Comparison of ENCODE assay signal across 14 cellular contexts in the genomic region with DNA sequence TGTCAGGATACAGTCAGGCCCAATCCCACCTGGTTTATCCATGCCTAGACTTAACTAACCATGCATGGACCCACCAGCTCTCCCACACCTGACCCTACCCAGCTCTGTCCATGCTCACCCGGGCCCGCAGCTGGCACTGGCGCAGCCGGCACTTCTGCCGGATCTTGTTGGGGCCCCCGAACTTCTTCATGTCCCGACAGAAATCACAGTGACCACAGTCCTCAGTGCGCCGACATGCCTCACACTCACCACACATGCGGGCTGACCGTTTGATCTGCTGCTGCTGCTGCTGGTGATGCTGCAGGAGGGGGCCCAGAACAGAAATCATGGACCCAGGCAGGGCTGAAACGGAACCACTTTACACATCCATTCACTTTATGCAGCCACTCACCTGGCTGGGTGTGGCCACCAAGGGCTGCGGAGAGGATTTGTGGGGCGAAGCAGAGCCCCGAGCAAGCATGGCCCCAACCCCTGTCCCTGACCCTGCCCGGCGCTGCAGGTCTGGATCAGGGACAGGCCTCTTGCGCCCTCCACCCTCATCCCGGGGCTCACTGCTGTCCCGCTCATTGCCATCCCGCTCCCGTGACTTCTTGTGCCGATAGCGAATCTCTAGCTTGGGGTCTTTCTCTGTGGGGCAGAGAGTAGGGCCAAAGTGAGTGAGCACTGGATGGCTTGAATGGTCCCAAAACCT. TPM values are rescaled to one million over a fixed set of nuclear protein-coding genes. Genes with fewer than 3 reads are reported as not detected.
DNase-seq lines count a peak whose midpoint lies in the region; ATAC-seq and TF ChIP-seq lines count a peak whose summit lies in the region.
"Had no signal": no experiment of that assay in that cellular context is flagged by ENCODE, and none has a peak within 500 bp of the region (broad histone marks: within the 10 kb centered on the region; RNA-seq: fewer than 3 reads in every experiment).

No MANE protein-coding gene starts in this region.

- H3K4me1 Mint-ChIP-seq in activated naive CD8-positive, alpha-beta T cell (ENCODE audit: low read depth) = peaks cover 29% of the 10 kb centered on the region
- peaks cover 22% of the 10 kb centered on the region for H3K4me1 Mint-ChIP-seq in mesothelial cell of epicardium

- no peak for ATAC-seq in HCT116
- no peak for ATAC-seq in GM19035 (IDR thresholded peaks at IDR 0.05; ENCODE audit: unreplicated experiment)

- no peak overlapping the region for H2AFZ ChIP-seq in HCT116 (ENCODE audit: low read depth, low read length, poor library complexity, severe bottlenecking)

- H3K9me3 ChIP-seq in BLaER1 = no peaks in the 10 kb centered on the region
- no peaks in the 10 kb centered on the region for H3K9me3 ChIP-seq in HCT116 (ENCODE audit: control insufficient read depth in 1 of 2, insufficient read depth in 1 of 2, low read depth in 1 of 2, low read length in 2 of 2)
- H3K9me3 ChIP-seq: prostate gland had no signal

- peak overlapping the region; percentile 97 for H3K27ac Mint-ChIP-seq in activated naive CD8-positive, alpha-beta T cell
- H3K27ac Mint-ChIP-seq in mesothelial cell of epicardium = no peak overlapping the region

- peak overlapping the region; percentile 96; the same call in 1 of the 2 replicates for H3K4me3 ChIP-seq in BLaER1
- H3K4me3 ChIP-seq in HCT116 (replicated peaks in 1 of 2; ENCODE audit: low read depth in 1 of 2, low read length in 2 of 2) = peak overlapping the region; percentile 83 to 97
- peak overlapping the region in 19 of 59 donors; percentile 63 to 92 (median 86) for H3K4me3 ChIP-seq in dorsolateral prefrontal cortex

- H3K9me2 ChIP-seq in HCT116 (ENCODE audit: insufficient read depth) = no peaks in the 10 kb centered on the region

- H3K27ac ChIP-seq in BLaER1 = no peak overlapping the region
- H3K27ac ChIP-seq in HCT116 (ENCODE audit: low read depth, low read length) = peak overlapping the region; percentile 33; the same call in 1 of the 2 replicates
- H3K27ac ChIP-seq in dorsolateral prefrontal cortex = peak overlapping the region in 2 of 59 donors; percentile 91 to 93
- H3K27ac ChIP-seq: SK-N-MC had no signal

- TF ChIP-seq RAD21 in HCT116 (IDR thresholded peaks at IDR 0.05; ENCODE audit: low read depth) = no peak

- no peaks in the 10 kb centered on the region for H3K27me3 Mint-ChIP-seq in activated naive CD8-positive, alpha-beta T cell
- no peaks in the 10 kb centered on the region for H3K27me3 Mint-ChIP-seq in mesothelial cell of epicardium (ENCODE audit: low read depth)

- H3K9ac ChIP-seq in BLaER1 (no peak overlapping the region), HCT116 (ENCODE audit: low read length) (peak overlapping the region; percentile 89; the same call in 1 of the 2 replicates)

- BruUV-seq in HCT116 (replicated peaks; lab: Mats Ljungman, UMichigan) = TSS peak; percentile 31

- POLR2A ChIA-PET in HCT116 (lab: Charles Lee) = no interaction called here

- H3K36me3 ChIP-seq in BLaER1 (peaks cover 44% of the 10 kb centered on the region), HCT116 (ENCODE audit: control insufficient read depth in 1 of 2, insufficient read depth in 2 of 2, low read length in 2 of 2) (peaks cover 4 to 34% of the 10 kb centered on the region in 2 experiments; a peak in 3 of 4 replicates)

- H3K79me2 ChIP-seq in HCT116 (ENCODE audit: insufficient read depth, low read length) = peaks cover 27% of the 10 kb centered on the region

- H3K4me2 ChIP-seq in BLaER1 (peak overlapping the region; percentile 93), HCT116 (ENCODE audit: low read length) (peak overlapping the region; percentile 89)

- TF ChIP-seq CTCF in HCT116 (IDR thresholded peaks at IDR 0.05 in 2 of 3, conservative IDR thresholded peaks at IDR 0.05 in 1 of 3; ENCODE audit: borderline replicate concordance in 1 of 3, insufficient read depth in 1 of 3, low read depth in 2 of 3, low read length in 2 of 3) = no peak
- no peak for TF ChIP-seq CTCF in mesothelial cell of epicardium (IDR thresholded peaks at IDR 0.05; ENCODE audit: unreplicated experiment)
- no peak for TF ChIP-seq CTCF in dorsolateral prefrontal cortex (IDR thresholded peaks at IDR 0.05 in 54 of 56, conservative IDR thresholded peaks at IDR 0.05 in 2 of 56; ENCODE audit: low read depth in 1 of 56, partially characterized antibody in 56 of 56)

- RAD21 ChIA-PET in HCT116 (lab: Charles Lee; ENCODE audit: low non-redundant PET in 1 of 2, low total read pairs in 2 of 2, uncharacterized antibody in 2 of 2, unreplicated experiment in 2 of 2) = no interaction called here

- H3K4me3 Mint-ChIP-seq in activated naive CD8-positive, alpha-beta T cell = peak overlapping the region; percentile 99
- H3K4me3 Mint-ChIP-seq in mesothelial cell of epicardium = peak overlapping the region; percentile 96

- H3K4me1 ChIP-seq in BLaER1 (peaks cover 22% of the 10 kb centered on the region), HCT116 (ENCODE audit: control insufficient read depth in 1 of 2, insufficient read depth in 2 of 2, low read length in 2 of 2) (peaks cover 5 to 31% of the 10 kb centered on the region in 2 experiments; a peak in 3 of 4 replicates)

- H3K27me3 ChIP-seq in BLaER1 (no peaks in the 10 kb centered on the region), HCT116 (ENCODE audit: insufficient read depth, low read length) (no peaks in the 10 kb centered on the region), dorsolateral prefrontal cortex (no peaks in the 10 kb centered on the region)

- H3K9me3 Mint-ChIP-seq in activated naive CD8-positive, alpha-beta T cell (ENCODE audit: low read depth) = no peaks in the 10 kb centered on the region
- no peaks in the 10 kb centered on the region for H3K9me3 Mint-ChIP-seq in mesothelial cell of epicardium

- intact Hi-C loops in HCT116 (cut with micrococcal nuclease) = loop anchor here (2.0 to 10.0 kb wide), 4 partner anchors 45 to 791 kb away; a partner anchor contains a TSS
- intact Hi-C loops in dorsolateral prefrontal cortex (cut with DNase I) = loop anchor here (5.0 to 10.0 kb wide), 5 partner anchors 72 to 909 kb away; a partner anchor contains a TSS

- no peak for DNase-seq in HCT116 (ENCODE audit: low read depth, low spot score)
- DNase-seq in mesothelial cell of epicardium (ENCODE audit: low spot score in 2 of 2, unreplicated experiment in 2 of 2) = peak in 1 of 2 experiments; percentile 27
- no peak for DNase-seq in dorsolateral prefrontal cortex
- DNase-seq in OCI-M2 (lab: John Stamatoyannopoulos, UW; ENCODE audit: unreplicated experiment) = no peak
- no peak for DNase-seq in stimulated activated CD4-positive, alpha-beta T cell treated with anti-CD3 and anti-CD28 coated beads, Interleukin-4, amount 100 ng/mL, for 24 hours
- DNase-seq: activated effector memory CD4-positive, alpha-beta T cell treated with anti-CD3 and anti-CD28 coated beads, Interleukin-2, amount 50 U/mL, for 16 hours; DMS153; kidney glomerular epithelial cell; NCI-H2171 had no signal

- H4K20me1 ChIP-seq in BLaER1 (peaks cover 14% of the 10 kb centered on the region; the same call in 1 of the 2 replicates), HCT116 (ENCODE audit: insufficient read depth) (no peaks in the 10 kb centered on the region)

- H3K36me3 Mint-ChIP-seq in activated naive CD8-positive, alpha-beta T cell = peaks cover 14% of the 10 kb centered on the region
- H3K36me3 Mint-ChIP-seq in mesothelial cell of epicardium = peaks cover 15% of the 10 kb centered on the region

- no peak for TF ChIP-seq POLR2A in HCT116 (IDR thresholded peaks at IDR 0.05; ENCODE audit: borderline replicate concordance, extremely low read depth, insufficient read depth, insufficient read length)

- CTCF ChIA-PET in HCT116 (lab: Charles Lee) = interaction anchor here (1.0 kb wide), 1 partner anchor 82 kb away, joined by 4 read pairs; no protein-coding TSS in a partner anchor

TF ChIP-seq in HCT116, 20 proteins besides CTCF, POLR2A, EP300 and RAD21 (continues in another document):
- TF ChIP-seq SRF (IDR thresholded peaks at IDR 0.05; ENCODE audit: low read depth) (no peak), EZH2 (IDR thresholded peaks at IDR 0.05) (no peak), POLR2AphosphoS5 (IDR thresholded peaks at IDR 0.05; ENCODE audit: low read depth, low read length) (no peak), JUND (IDR thresholded peaks at IDR 0.05) (no peak)
- TF ChIP-seq, protein P1, sequence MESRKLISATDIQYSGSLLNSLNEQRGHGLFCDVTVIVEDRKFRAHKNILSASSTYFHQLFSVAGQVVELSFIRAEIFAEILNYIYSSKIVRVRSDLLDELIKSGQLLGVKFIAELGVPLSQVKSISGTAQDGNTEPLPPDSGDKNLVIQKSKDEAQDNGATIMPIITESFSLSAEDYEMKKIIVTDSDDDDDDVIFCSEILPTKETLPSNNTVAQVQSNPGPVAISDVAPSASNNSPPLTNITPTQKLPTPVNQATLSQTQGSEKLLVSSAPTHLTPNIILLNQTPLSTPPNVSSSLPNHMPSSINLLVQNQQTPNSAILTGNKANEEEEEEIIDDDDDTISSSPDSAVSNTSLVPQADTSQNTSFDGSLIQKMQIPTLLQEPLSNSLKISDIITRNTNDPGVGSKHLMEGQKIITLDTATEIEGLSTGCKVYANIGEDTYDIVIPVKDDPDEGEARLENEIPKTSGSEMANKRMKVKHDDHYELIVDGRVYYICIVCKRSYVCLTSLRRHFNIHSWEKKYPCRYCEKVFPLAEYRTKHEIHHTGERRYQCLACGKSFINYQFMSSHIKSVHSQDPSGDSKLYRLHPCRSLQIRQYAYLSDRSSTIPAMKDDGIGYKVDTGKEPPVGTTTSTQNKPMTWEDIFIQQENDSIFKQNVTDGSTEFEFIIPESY (IDR thresholded peaks at IDR 0.05; ENCODE audit: extremely low read depth, insufficient replicate concordance, low read length) = no peak

RNA-seq across cellular contexts. Expression of a gene that starts 1.7 kb away (rescaled TPM):
- total RNA-seq in HCT116 (2021; ENCODE audit: unreplicated experiment) (101 TPM), mesothelial cell of epicardium (77.3 to 81.3 TPM (median 80.2 TPM) in 3 replicates), dorsolateral prefrontal cortex (100 to 1,000 TPM in 2 of 120 experiments, 10 to 100 TPM in 118; 39.4 to 103 (median 69.4) TPM)
- polyA plus RNA-seq in HCT116 (2012) = 97.1 and 126 TPM in 2 replicates

RNA-seq across cellular contexts. Expression of a gene that starts 4.5 kb away (rescaled TPM):
- total RNA-seq in HCT116 (2021; ENCODE audit: unreplicated experiment) (63.9 TPM), mesothelial cell of epicardium (87.2 to 93.0 TPM (median 88.2 TPM) in 3 replicates), dorsolateral prefrontal cortex (100 to 1,000 TPM in 33 of 120 experiments, 10 to 100 TPM in 87; 72.6 to 117 (median 94.0) TPM)
- polyA plus RNA-seq in HCT116 (2012) = 48.4 and 52.8 TPM in 2 replicates

RNA-seq across cellular contexts. Expression of a gene that starts 19.5 kb away (rescaled TPM):
- 1.1 TPM for total RNA-seq in HCT116 (2021; ENCODE audit: unreplicated experiment)
- polyA plus RNA-seq in HCT116 (2012) = 1.4 and 2.0 TPM in 2 replicates
- 0.44 to 0.70 TPM (median 0.65 TPM) in 3 replicates for total RNA-seq in mesothelial cell of epicardium
- total RNA-seq in dorsolateral prefrontal cortex = 1 to 10 TPM in 118 of 120 experiments, under 1 TPM in 2; 0.79 to 6.2 (median 2.5) TPM
